15 cellular contexts compared by ENCODE assay signal in genomic region chr22:44884968-44885805, GRCh38.
A peak's percentile ranks its signal among the peaks of the same experiment; 100 is the strongest.
DNase-seq lines count a peak whose midpoint lies in the region; ATAC-seq and TF ChIP-seq lines count a peak whose summit lies in the region.
"Had no signal": no experiment of that assay in that cellular context is flagged by ENCODE, and none has a peak within 500 bp of the region (broad histone marks: within the 10 kb centered on the region; RNA-seq: fewer than 3 reads in every experiment).

No MANE protein-coding gene starts in this region.

- H3K9me3 ChIP-seq in endodermal cell (ENCODE audit: control insufficient read depth, low read length) (no peaks in the 10 kb centered on the region), sigmoid colon (no peaks in the 10 kb centered on the region)
- H3K9me3 ChIP-seq: A549, lower lobe of right lung had no signal

- H3K9me3 Mint-ChIP-seq in endodermal cell, result no peaks in the 10 kb centered on the region
- H3K9me3 Mint-ChIP-seq: CD14-positive monocyte; natural killer cell treated with Interleukin-12 subunit alpha and Interleukin-12 subunit beta and Interleukin-15 and Interleukin-18, amount 100 ng/mL, for 72 hours; stimulated activated naive CD8-positive, alpha-beta T cell treated with anti-CD3 and anti-CD28 coated beads, Interleukin-15, amount 100 ng/mL, for 72 hours had no signal

- intact Hi-C loops in sigmoid colon (cut with DNase I), result no loop called here

- H3K4me3 ChIP-seq in endodermal cell (ENCODE audit: low read length) (no peak overlapping the region), sigmoid colon (no peak overlapping the region)
- H3K4me3 ChIP-seq: A549, lower lobe of right lung had no signal

- TF ChIP-seq POLR2A in sigmoid colon (IDR thresholded peaks at IDR 0.05), result no peak

- no peak for ATAC-seq in GM21447 (IDR thresholded peaks at IDR 0.05; ENCODE audit: unreplicated experiment)
- ATAC-seq: lower lobe of right lung; stimulated activated naive CD8-positive, alpha-beta T cell treated with anti-CD3 and anti-CD28 coated beads, Interleukin-15, amount 100 ng/mL, for 72 hours had no signal

- no peak overlapping the region for H3K27ac Mint-ChIP-seq in endodermal cell
- H3K27ac Mint-ChIP-seq: CD14-positive monocyte; natural killer cell treated with Interleukin-12 subunit alpha and Interleukin-12 subunit beta and Interleukin-15 and Interleukin-18, amount 100 ng/mL, for 72 hours had no signal

- H3K27ac ChIP-seq in endodermal cell (ENCODE audit: low read depth, low read length), result no peak overlapping the region
- no peak overlapping the region for H3K27ac ChIP-seq in sigmoid colon
- H3K27ac ChIP-seq: A549, lower lobe of right lung had no signal

- no peaks in the 10 kb centered on the region for H3K27me3 Mint-ChIP-seq in endodermal cell (ENCODE audit: insufficient read depth)
- H3K27me3 Mint-ChIP-seq: stimulated activated naive CD8-positive, alpha-beta T cell treated with anti-CD3 and anti-CD28 coated beads, Interleukin-15, amount 100 ng/mL, for 72 hours had no signal

- no peak overlapping the region for H3K9ac ChIP-seq in endodermal cell (ENCODE audit: extremely low read depth, low read length, poor library complexity, severe bottlenecking)

- H3K4me3 Mint-ChIP-seq in endodermal cell, result no peak overlapping the region
- H3K4me3 Mint-ChIP-seq: CD14-positive monocyte; natural killer cell treated with Interleukin-12 subunit alpha and Interleukin-12 subunit beta and Interleukin-15 and Interleukin-18, amount 100 ng/mL, for 72 hours; stimulated activated naive CD8-positive, alpha-beta T cell treated with anti-CD3 and anti-CD28 coated beads, Interleukin-15, amount 100 ng/mL, for 72 hours had no signal

- no peak for TF ChIP-seq EP300 in sigmoid colon (IDR thresholded peaks at IDR 0.05)

- no peak for TF ChIP-seq CTCF in endodermal cell (conservative IDR thresholded peaks at IDR 0.05)
- TF ChIP-seq CTCF in sigmoid colon (IDR thresholded peaks at IDR 0.05), result no peak

- H3K36me3 ChIP-seq in endodermal cell (ENCODE audit: control insufficient read depth, insufficient read depth, low read length) (peaks cover 30% of the 10 kb centered on the region), sigmoid colon (no peaks in the 10 kb centered on the region)
- H3K36me3 ChIP-seq: lower lobe of right lung had no signal

- peaks cover 24% of the 10 kb centered on the region for H3K36me3 Mint-ChIP-seq in endodermal cell (ENCODE audit: low read depth)
- H3K36me3 Mint-ChIP-seq: CD14-positive monocyte; natural killer cell treated with Interleukin-12 subunit alpha and Interleukin-12 subunit beta and Interleukin-15 and Interleukin-18, amount 100 ng/mL, for 72 hours had no signal

- WGBS in endodermal cell (ENCODE audit: insufficient coverage in 1 of 2, insufficient read length in 1 of 2), 2 experiments, result 94 to 96% methylated on average over 12 to 18 of the region's 18 CpGs
- WGBS in sigmoid colon, 2 donors, result 71 to 85% methylated on average over 18 of the region's 18 CpGs

- H3K4me1 ChIP-seq in endodermal cell (ENCODE audit: control insufficient read depth, insufficient read depth, low read length) (no peaks in the 10 kb centered on the region), sigmoid colon (no peaks in the 10 kb centered on the region)
- H3K4me1 ChIP-seq: A549, lower lobe of right lung had no signal

- H3K4me1 Mint-ChIP-seq in endodermal cell, result no peaks in the 10 kb centered on the region
- H3K4me1 Mint-ChIP-seq: CD14-positive monocyte; stimulated activated naive CD8-positive, alpha-beta T cell treated with anti-CD3 and anti-CD28 coated beads, Interleukin-15, amount 100 ng/mL, for 72 hours had no signal

- no peaks in the 10 kb centered on the region for H3K27me3 ChIP-seq in endodermal cell (ENCODE audit: control insufficient read depth, insufficient read depth, low read length, poor library complexity, severe bottlenecking)
- H3K27me3 ChIP-seq in sigmoid colon, result no peaks in the 10 kb centered on the region

- peak; percentile 8 for DNase-seq in activated CD8-positive, alpha-beta memory T cell treated with anti-CD3 and anti-CD28 coated beads, Interleukin-2, amount 50 U/mL, for 4 hours
- DNase-seq in activated CD8-positive, alpha-beta memory T cell treated with anti-CD3 and anti-CD28 coated beads, Interleukin-2, amount 50 U/mL, for 48 hours, result no peak
- DNase-seq in NCI-H510A (lab: John Stamatoyannopoulos, UW) (peak; percentile 71), endodermal cell (peak; percentile 57), sigmoid colon (peak; percentile 47), NCI-H524 (lab: John Stamatoyannopoulos, UW) (no peak), NCI-H345 treated with DMSO at 0.1 percent for 48 hours (lab: John Stamatoyannopoulos, UW; ENCODE audit: unreplicated experiment) (no peak)
- DNase-seq: lower lobe of right lung; NCI-H187 treated with DMSO at 0.1 percent for 48 hours; stimulated activated naive CD8-positive, alpha-beta T cell treated with anti-CD3 and anti-CD28 coated beads, Interleukin-15, amount 100 ng/mL, for 72 hours; SW 1271 had no signal

Comparison
In these comparisons a context has a peak if more than half of its experiments do, and no peak if none do; other contexts are left out.
1. DNase-seq: peak in activated CD8-positive, alpha-beta memory T cell treated with anti-CD3 and anti-CD28 coated beads, Interleukin-2, amount 50 U/mL, for 4 hours (single experiment), NCI-H510A (single experiment), endodermal cell (single experiment) and sigmoid colon (single experiment); none in activated CD8-positive, alpha-beta memory T cell treated with anti-CD3 and anti-CD28 coated beads, Interleukin-2, amount 50 U/mL, for 48 hours (single experiment), NCI-H524 (0 of 2) and NCI-H345 treated with DMSO at 0.1 percent for 48 hours (single experiment).